8 cellular contexts compared by ENCODE assay signal in genomic region chr17:66673668-66674276, GRCh38.
DNase-seq lines count a peak whose midpoint lies in the region; ATAC-seq and TF ChIP-seq lines count a peak whose summit lies in the region.

No MANE protein-coding gene starts in this region.

- ATAC-seq in CD4-positive, CD25-positive, alpha-beta regulatory T cell (ENCODE audit: low read depth in 2 of 2) = peak; percentile 88
- ATAC-seq in RWPE2 (ENCODE audit: low read depth) (peak; percentile 15; the same call in 2 of the 3 replicates), Right ventricle myocardium superior (ENCODE audit: poor library complexity) (peak; percentile 82), HG02588 (IDR thresholded peaks at IDR 0.05; ENCODE audit: unreplicated experiment) (no peak), HG03565 (IDR thresholded peaks at IDR 0.05; ENCODE audit: unreplicated experiment) (no peak)

- peaks cover 20% of the 10 kb centered on the region for H3K36me3 Mint-ChIP-seq in CD4-positive, CD25-positive, alpha-beta regulatory T cell

- no peaks in the 10 kb centered on the region for H3K79me2 ChIP-seq in trophoblast cell (ENCODE audit: control insufficient read depth, insufficient read depth, low read length, poor library complexity)

- H4K12ac ChIP-seq in trophoblast cell (ENCODE audit: low read depth, low read length) = no peak overlapping the region

- H2BK120ac ChIP-seq in trophoblast cell (ENCODE audit: insufficient read depth, low read length, poor library complexity) = no peak overlapping the region

- no peak overlapping the region for H2AK5ac ChIP-seq in trophoblast cell (ENCODE audit: low read length)

- peaks cover 21 to 56% (median 26%) of the 10 kb centered on the region in 4 donors for H3K4me1 Mint-ChIP-seq in CD4-positive, CD25-positive, alpha-beta regulatory T cell

- no peaks in the 10 kb centered on the region for H3K27me3 Mint-ChIP-seq in CD4-positive, CD25-positive, alpha-beta regulatory T cell

- H3K4ac ChIP-seq in trophoblast cell (ENCODE audit: low read depth, low read length) = no peak overlapping the region

- 30 to 42% (median 39%) methylated on average over 5 to 8 of the region's 8 CpGs for WGBS in adrenal gland, 4 donors
- no CpG with 5 or more reads among the region's 8 CpGs for WGBS in trophoblast cell (ENCODE audit: extremely low coverage, insufficient coverage, insufficient read length)

- no peak overlapping the region for H4K8ac ChIP-seq in trophoblast cell (ENCODE audit: low read depth, low read length)

- POLR2A ChIA-PET in HEK293T (lab: Yijun Ruan, JAX) = no interaction called here

- no peak overlapping the region for H3K14ac ChIP-seq in trophoblast cell (ENCODE audit: low read length)

- no peak overlapping the region for H2BK5ac ChIP-seq in trophoblast cell (ENCODE audit: low read depth, low read length, poor library complexity)

- peak overlapping the region; percentile 64 for H3K27ac ChIP-seq in CD4-positive, CD25-positive, alpha-beta regulatory T cell (ENCODE audit: insufficient read depth, low read length, poor library complexity, severe bottlenecking)
- H3K27ac ChIP-seq in RWPE2 (ENCODE audit: poor library complexity, severe bottlenecking) = peak overlapping the region; percentile 94
- H3K27ac ChIP-seq in adrenal gland = peak overlapping the region in 2 of 5 donors; percentile 13 to 32
- no peak overlapping the region for H3K27ac ChIP-seq in trophoblast cell (ENCODE audit: low read depth, low read length)

- no peak for TF ChIP-seq POLR2A in adrenal gland (IDR thresholded peaks at IDR 0.05)

- H3K79me1 ChIP-seq in trophoblast cell (ENCODE audit: low read length) = no peaks in the 10 kb centered on the region

- no peak overlapping the region for H3K18ac ChIP-seq in trophoblast cell (ENCODE audit: low read length)

- no peaks in the 10 kb centered on the region for H3K9me3 ChIP-seq in CD4-positive, CD25-positive, alpha-beta regulatory T cell (ENCODE audit: control insufficient read depth in 2 of 2, low read length in 2 of 2)
- H3K9me3 ChIP-seq in RWPE2 (ENCODE audit: severe bottlenecking) (no peaks in the 10 kb centered on the region), adrenal gland (replicated peaks in 1 of 3) (no peaks in the 10 kb centered on the region), trophoblast cell (ENCODE audit: insufficient read depth, low read depth, low read length) (no peaks in the 10 kb centered on the region)

- TF ChIP-seq CTCF in RWPE2 (IDR thresholded peaks at IDR 0.05; ENCODE audit: poor library complexity, severe bottlenecking) (peak; percentile 92), adrenal gland (IDR thresholded peaks at IDR 0.05) (peak; percentile 54 to 75 (median 66))

- H2BK12ac ChIP-seq in trophoblast cell (ENCODE audit: low read length) = no peak overlapping the region

- H3K27ac Mint-ChIP-seq in CD4-positive, CD25-positive, alpha-beta regulatory T cell = peak overlapping the region; percentile 50 to 88 (median 85)

- peak; percentile 4 to 73 (median 60) for DNase-seq in CD4-positive, CD25-positive, alpha-beta regulatory T cell
- DNase-seq in HEK293T (ENCODE audit: extremely low spot score) (peak; percentile 67), RWPE2 (ENCODE audit: low spot score) (peak; percentile 72), adrenal gland (peak; percentile 41 to 75 (median 43)), Right ventricle myocardium superior (no peak), trophoblast cell (peak; percentile 65 to 89)

- H3K4me2 ChIP-seq in trophoblast cell (ENCODE audit: low read length) = no peak overlapping the region

- no peak overlapping the region for H2AFZ ChIP-seq in trophoblast cell (ENCODE audit: insufficient read depth, low read length, poor library complexity)

- intact Hi-C loops in adrenal gland (cut with DNase I) = loop anchor here in 1 of 2 donors (10.0 kb wide), 1 partner anchor 419 kb away; no protein-coding TSS in a partner anchor
- intact Hi-C loops in Right ventricle myocardium superior (cut with DNase I) = loop anchor here (2.0 kb wide), 1 partner anchor 419 kb away; no protein-coding TSS in a partner anchor

- H3K23ac ChIP-seq in trophoblast cell (ENCODE audit: low read length) = no peak overlapping the region

- H4K91ac ChIP-seq in trophoblast cell (ENCODE audit: low read depth, low read length) = no peak overlapping the region

- CTCF ChIA-PET in HEK293T (lab: Yijun Ruan, JAX) = interaction anchor here (0.6 to 2.2 kb wide), 4 partner anchors 12 to 474 kb away, joined by 3 to 5 read pairs (median 4); no protein-coding TSS in a partner anchor

- no peaks in the 10 kb centered on the region for H3K36me3 ChIP-seq in CD4-positive, CD25-positive, alpha-beta regulatory T cell (ENCODE audit: control insufficient read depth, insufficient read depth, low read length)
- H3K36me3 ChIP-seq in RWPE2 (ENCODE audit: low read depth) (no peaks in the 10 kb centered on the region), adrenal gland (replicated peaks in 1 of 2) (no peaks in the 10 kb centered on the region), trophoblast cell (ENCODE audit: control insufficient read depth in 1 of 2, insufficient read depth in 2 of 2, low read length in 2 of 2) (no peaks in the 10 kb centered on the region)

- peaks cover 16% of the 10 kb centered on the region for H3K4me1 ChIP-seq in CD4-positive, CD25-positive, alpha-beta regulatory T cell (ENCODE audit: control insufficient read depth, insufficient read depth, low read length, poor library complexity, severe bottlenecking)
- peaks cover 34% of the 10 kb centered on the region for H3K4me1 ChIP-seq in RWPE2 (ENCODE audit: insufficient read depth, poor library complexity, severe bottlenecking)
- peaks cover 0 to 4% of the 10 kb centered on the region in 2 donors for H3K4me1 ChIP-seq in adrenal gland (replicated peaks in 1 of 2)
- peaks cover 3% of the 10 kb centered on the region in 2 experiments for H3K4me1 ChIP-seq in trophoblast cell (ENCODE audit: control insufficient read depth in 1 of 2, insufficient read depth in 2 of 2, low read length in 2 of 2)

- H3K9me3 Mint-ChIP-seq in CD4-positive, CD25-positive, alpha-beta regulatory T cell = peaks cover 0 to 2% (median 0%) of the 10 kb centered on the region in 7 donors

- H3K27me3 ChIP-seq in CD4-positive, CD25-positive, alpha-beta regulatory T cell (ENCODE audit: control insufficient read depth, insufficient read depth, low read length) = no peaks in the 10 kb centered on the region
- H3K27me3 ChIP-seq in RWPE2 (ENCODE audit: insufficient read depth, poor library complexity, severe bottlenecking) (no peaks in the 10 kb centered on the region), adrenal gland (no peaks in the 10 kb centered on the region), trophoblast cell (ENCODE audit: insufficient read depth, low read length) (no peaks in the 10 kb centered on the region)

- H3K4me3 Mint-ChIP-seq in CD4-positive, CD25-positive, alpha-beta regulatory T cell = peak overlapping the region; percentile 7 to 57 (median 34)

- no peak overlapping the region for H3K9ac ChIP-seq in trophoblast cell (ENCODE audit: low read length)

- peak overlapping the region; percentile 51 for H3K4me3 ChIP-seq in CD4-positive, CD25-positive, alpha-beta regulatory T cell (ENCODE audit: low read depth, low read length)
- H3K4me3 ChIP-seq in RWPE2 (ENCODE audit: severe bottlenecking) (no peak overlapping the region), adrenal gland (no peak overlapping the region), trophoblast cell (ENCODE audit: low read depth, low read length) (no peak overlapping the region)

TF ChIP-seq in HEK293T, 16 proteins besides CTCF, POLR2A, EP300 and RAD21:
- TF ChIP-seq PKNOX1 (IDR thresholded peaks at IDR 0.05) (no peak), BHLHE40 (IDR thresholded peaks at IDR 0.05; ENCODE audit: borderline replicate concordance) (no peak), FOXA1 (IDR thresholded peaks at IDR 0.05) (no peak), LEF1 (IDR thresholded peaks at IDR 0.05; ENCODE audit: borderline replicate concordance) (no peak), SUZ12 (IDR thresholded peaks at IDR 0.05) (no peak), HDGF (IDR thresholded peaks at IDR 0.05; ENCODE audit: borderline replicate concordance) (no peak), SP1 (IDR thresholded peaks at IDR 0.05) (no peak), L3MBTL2 (conservative IDR thresholded peaks at IDR 0.05) (no peak), FOXK2 (IDR thresholded peaks at IDR 0.05) (no peak), ARNT (IDR thresholded peaks at IDR 0.05) (no peak), ZNF384 (IDR thresholded peaks at IDR 0.05) (no peak), CTBP1 (IDR thresholded peaks at IDR 0.05; ENCODE audit: borderline replicate concordance) (no peak), FOXM1 (IDR thresholded peaks at IDR 0.05; ENCODE audit: borderline replicate concordance) (no peak), ELF4 (IDR thresholded peaks at IDR 0.05) (no peak), NFRKB (IDR thresholded peaks at IDR 0.05) (no peak), TARDBP (IDR thresholded peaks at IDR 0.05) (no peak)

Comparison
In these comparisons a context has a peak if more than half of its experiments do, and no peak if none do; other contexts are left out.
1. ATAC-seq: peak in CD4-positive, CD25-positive, alpha-beta regulatory T cell (2 of 2), RWPE2 (single experiment) and Right ventricle myocardium superior (single experiment); none in HG02588 (single experiment) and HG03565 (single experiment).